Comparison of ENCODE assay signal across 1 cellular context in genomic region chr2:112317303-112318158, GRCh38.
A peak's percentile ranks its signal among the peaks of the same experiment; 100 is the strongest.
TF ChIP-seq lines count a peak whose summit lies in the region.

No MANE protein-coding gene starts in this region.

TF ChIP-seq in HepG2, 621 proteins besides CTCF, POLR2A, EP300 and RAD21 (continued from another document and continues in another):
- TF ChIP-seq, protein P1, sequence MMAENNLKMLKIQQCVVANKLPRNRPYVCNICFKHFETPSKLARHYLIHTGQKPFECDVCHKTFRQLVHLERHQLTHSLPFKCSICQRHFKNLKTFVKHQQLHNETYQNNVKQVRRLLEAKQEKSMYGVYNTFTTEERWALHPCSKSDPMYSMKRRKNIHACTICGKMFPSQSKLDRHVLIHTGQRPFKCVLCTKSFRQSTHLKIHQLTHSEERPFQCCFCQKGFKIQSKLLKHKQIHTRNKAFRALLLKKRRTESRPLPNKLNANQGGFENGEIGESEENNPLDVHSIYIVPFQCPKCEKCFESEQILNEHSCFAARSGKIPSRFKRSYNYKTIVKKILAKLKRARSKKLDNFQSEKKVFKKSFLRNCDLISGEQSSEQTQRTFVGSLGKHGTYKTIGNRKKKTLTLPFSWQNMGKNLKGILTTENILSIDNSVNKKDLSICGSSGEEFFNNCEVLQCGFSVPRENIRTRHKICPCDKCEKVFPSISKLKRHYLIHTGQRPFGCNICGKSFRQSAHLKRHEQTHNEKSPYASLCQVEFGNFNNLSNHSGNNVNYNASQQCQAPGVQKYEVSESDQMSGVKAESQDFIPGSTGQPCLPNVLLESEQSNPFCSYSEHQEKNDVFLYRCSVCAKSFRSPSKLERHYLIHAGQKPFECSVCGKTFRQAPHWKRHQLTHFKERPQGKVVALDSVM (CRISPR knock-in tag; IDR thresholded peaks at IDR 0.05): no peak
- peak; percentile 39; the same call in 1 of the 2 replicates for TF ChIP-seq FOXJ3 (CRISPR knock-in tag; IDR thresholded peaks at IDR 0.05; ENCODE audit: borderline replicate concordance)
- TF ChIP-seq FOXC1 (CRISPR knock-in tag; IDR thresholded peaks at IDR 0.05; ENCODE audit: borderline replicate concordance): no peak
- TF ChIP-seq DR1 (CRISPR knock-in tag; IDR thresholded peaks at IDR 0.05): no peak
- TF ChIP-seq NCOR1 (IDR thresholded peaks at IDR 0.05; ENCODE audit: borderline replicate concordance, low read length): peak; percentile 94
- peak; percentile 46; the same call in 1 of the 2 replicates for TF ChIP-seq ELF3 (CRISPR knock-in tag; IDR thresholded peaks at IDR 0.05)
- TF ChIP-seq AHDC1 (CRISPR knock-in tag; IDR thresholded peaks at IDR 0.05; ENCODE audit: borderline replicate concordance): peak; percentile 61; the same call in 1 of the 2 replicates
- peak; percentile 34; the same call in 1 of the 2 replicates for TF ChIP-seq ZFP1 (CRISPR knock-in tag; IDR thresholded peaks at IDR 0.05)
- no peak for TF ChIP-seq SP140L (CRISPR knock-in tag; IDR thresholded peaks at IDR 0.05; ENCODE audit: borderline replicate concordance)
- TF ChIP-seq ETV6 (CRISPR knock-in tag; conservative IDR thresholded peaks at IDR 0.05): no peak
- TF ChIP-seq TOE1 (CRISPR knock-in tag; IDR thresholded peaks at IDR 0.05): 0 out of 2 replicates have a peak, but pooled peaks have one; percentile 5
- TF ChIP-seq AFF4 (CRISPR knock-in tag; IDR thresholded peaks at IDR 0.05): no peak
- TF ChIP-seq ZNF652 (CRISPR knock-in tag; IDR thresholded peaks at IDR 0.05; ENCODE audit: borderline replicate concordance, low read depth): no peak
- no peak for TF ChIP-seq ZSCAN31 (CRISPR knock-in tag; IDR thresholded peaks at IDR 0.05; ENCODE audit: low read depth)
- TF ChIP-seq ZNF644 (CRISPR knock-in tag; IDR thresholded peaks at IDR 0.05; ENCODE audit: low read depth): peak; percentile 55
- no peak for TF ChIP-seq ZZZ3 (CRISPR knock-in tag; IDR thresholded peaks at IDR 0.05; ENCODE audit: borderline replicate concordance)
- TF ChIP-seq RARG (CRISPR knock-in tag; IDR thresholded peaks at IDR 0.05; ENCODE audit: low read depth): 0 out of 2 replicates have a peak, but pooled peaks have one; percentile 23
- no peak; the same call in 1 of the 2 replicates for TF ChIP-seq GATAD1 (CRISPR knock-in tag; IDR thresholded peaks at IDR 0.05)
- no peak for TF ChIP-seq ATM (IDR thresholded peaks at IDR 0.05; ENCODE audit: borderline replicate concordance)
- no peak for TF ChIP-seq ELF1 (CRISPR knock-in tag; IDR thresholded peaks at IDR 0.05)
- TF ChIP-seq HNRNPUL1 (IDR thresholded peaks at IDR 0.05; ENCODE audit: low read depth, low read length): no peak
- TF ChIP-seq ZNF510 (CRISPR knock-in tag; IDR thresholded peaks at IDR 0.05; ENCODE audit: low read depth): no peak
- no peak for TF ChIP-seq ZNF776 (CRISPR knock-in tag; IDR thresholded peaks at IDR 0.05)
- TF ChIP-seq SMARCC2 (IDR thresholded peaks at IDR 0.05): peak; percentile 78; the same call in 1 of the 2 replicates
- TF ChIP-seq NFIC (IDR thresholded peaks at IDR 0.05; ENCODE audit: low read length): peak; percentile 83; the same call in 1 of the 2 replicates
- TF ChIP-seq IKZF1 (IDR thresholded peaks at IDR 0.05): no peak
- TF ChIP-seq HNF4G (IDR thresholded peaks at IDR 0.05; ENCODE audit: borderline replicate concordance, low read depth, low read length): peak; percentile 87
- TF ChIP-seq HNF4G (CRISPR knock-in tag; IDR thresholded peaks at IDR 0.05; ENCODE audit: borderline replicate concordance, low read depth): no peak
- no peak for TF ChIP-seq TIGD3 (CRISPR knock-in tag; IDR thresholded peaks at IDR 0.05; ENCODE audit: borderline replicate concordance)
- TF ChIP-seq ZSCAN30 (CRISPR knock-in tag; IDR thresholded peaks at IDR 0.05): no peak
- TF ChIP-seq PHF21A (CRISPR knock-in tag; IDR thresholded peaks at IDR 0.05): no peak
- TF ChIP-seq ZSCAN29 (CRISPR knock-in tag; conservative IDR thresholded peaks at IDR 0.05): 0 out of 2 replicates have a peak, but pooled peaks have one; percentile 15
- no peak for TF ChIP-seq ZNF562 (CRISPR knock-in tag; IDR thresholded peaks at IDR 0.05; ENCODE audit: borderline replicate concordance)
- no peak for TF ChIP-seq ZEB1 (IDR thresholded peaks at IDR 0.05; ENCODE audit: insufficient replicate concordance, low read depth)
- TF ChIP-seq, protein P2, sequence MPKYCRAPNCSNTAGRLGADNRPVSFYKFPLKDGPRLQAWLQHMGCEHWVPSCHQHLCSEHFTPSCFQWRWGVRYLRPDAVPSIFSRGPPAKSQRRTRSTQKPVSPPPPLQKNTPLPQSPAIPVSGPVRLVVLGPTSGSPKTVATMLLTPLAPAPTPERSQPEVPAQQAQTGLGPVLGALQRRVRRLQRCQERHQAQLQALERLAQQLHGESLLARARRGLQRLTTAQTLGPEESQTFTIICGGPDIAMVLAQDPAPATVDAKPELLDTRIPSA (CRISPR knock-in tag; IDR thresholded peaks at IDR 0.05; ENCODE audit: borderline replicate concordance): no peak
- TF ChIP-seq EEA1 (CRISPR knock-in tag; IDR thresholded peaks at IDR 0.05; ENCODE audit: borderline replicate concordance): no peak
- TF ChIP-seq KDM2A (CRISPR knock-in tag; IDR thresholded peaks at IDR 0.05; ENCODE audit: borderline replicate concordance, low read depth): no peak
- no peak for TF ChIP-seq MED8 (CRISPR knock-in tag; IDR thresholded peaks at IDR 0.05; ENCODE audit: insufficient replicate concordance)
- TF ChIP-seq PTBP1 (IDR thresholded peaks at IDR 0.05; ENCODE audit: low read depth, low read length, poor library complexity, severe bottlenecking): no peak
- TF ChIP-seq, protein P3, sequence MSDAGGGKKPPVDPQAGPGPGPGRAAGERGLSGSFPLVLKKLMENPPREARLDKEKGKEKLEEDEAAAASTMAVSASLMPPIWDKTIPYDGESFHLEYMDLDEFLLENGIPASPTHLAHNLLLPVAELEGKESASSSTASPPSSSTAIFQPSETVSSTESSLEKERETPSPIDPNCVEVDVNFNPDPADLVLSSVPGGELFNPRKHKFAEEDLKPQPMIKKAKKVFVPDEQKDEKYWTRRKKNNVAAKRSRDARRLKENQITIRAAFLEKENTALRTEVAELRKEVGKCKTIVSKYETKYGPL (CRISPR knock-in tag; IDR thresholded peaks at IDR 0.05): peak; percentile 66; the same call in 1 of the 2 replicates
- no peak for TF ChIP-seq AGO1 (IDR thresholded peaks at IDR 0.05; ENCODE audit: low read depth, low read length, poor library complexity, severe bottlenecking)
- TF ChIP-seq ZNF607 (CRISPR knock-in tag; IDR thresholded peaks at IDR 0.05; ENCODE audit: borderline replicate concordance): no peak
- TF ChIP-seq FOXK2 (IDR thresholded peaks at IDR 0.05): no peak
- peak; percentile 42 for TF ChIP-seq GATAD2A (CRISPR knock-in tag; IDR thresholded peaks at IDR 0.05)
- peak; percentile 46 for TF ChIP-seq FOXA3 (CRISPR knock-in tag; IDR thresholded peaks at IDR 0.05)
- TF ChIP-seq, protein P4, sequence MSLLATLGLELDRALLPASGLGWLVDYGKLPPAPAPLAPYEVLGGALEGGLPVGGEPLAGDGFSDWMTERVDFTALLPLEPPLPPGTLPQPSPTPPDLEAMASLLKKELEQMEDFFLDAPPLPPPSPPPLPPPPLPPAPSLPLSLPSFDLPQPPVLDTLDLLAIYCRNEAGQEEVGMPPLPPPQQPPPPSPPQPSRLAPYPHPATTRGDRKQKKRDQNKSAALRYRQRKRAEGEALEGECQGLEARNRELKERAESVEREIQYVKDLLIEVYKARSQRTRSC (CRISPR knock-in tag; IDR thresholded peaks at IDR 0.05; ENCODE audit: low read depth): no peak
- TF ChIP-seq ZNF350 (CRISPR knock-in tag; IDR thresholded peaks at IDR 0.05; ENCODE audit: borderline replicate concordance, low read depth): no peak
- TF ChIP-seq, protein P5, sequence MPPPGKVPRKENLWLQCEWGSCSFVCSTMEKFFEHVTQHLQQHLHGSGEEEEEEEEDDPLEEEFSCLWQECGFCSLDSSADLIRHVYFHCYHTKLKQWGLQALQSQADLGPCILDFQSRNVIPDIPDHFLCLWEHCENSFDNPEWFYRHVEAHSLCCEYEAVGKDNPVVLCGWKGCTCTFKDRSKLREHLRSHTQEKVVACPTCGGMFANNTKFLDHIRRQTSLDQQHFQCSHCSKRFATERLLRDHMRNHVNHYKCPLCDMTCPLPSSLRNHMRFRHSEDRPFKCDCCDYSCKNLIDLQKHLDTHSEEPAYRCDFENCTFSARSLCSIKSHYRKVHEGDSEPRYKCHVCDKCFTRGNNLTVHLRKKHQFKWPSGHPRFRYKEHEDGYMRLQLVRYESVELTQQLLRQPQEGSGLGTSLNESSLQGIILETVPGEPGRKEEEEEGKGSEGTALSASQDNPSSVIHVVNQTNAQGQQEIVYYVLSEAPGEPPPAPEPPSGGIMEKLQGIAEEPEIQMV (CRISPR knock-in tag; IDR thresholded peaks at IDR 0.05; ENCODE audit: low read depth): no peak
- TF ChIP-seq ZNF101 (CRISPR knock-in tag; IDR thresholded peaks at IDR 0.05; ENCODE audit: borderline replicate concordance, low read depth): no peak
- TF ChIP-seq SALL1 (CRISPR knock-in tag; IDR thresholded peaks at IDR 0.05): peak; percentile 47; the same call in 1 of the 2 replicates
